In genomic region chr22:41801147-41801819, GRCh38 we compare ENCODE assay signal across 8 cellular contexts. TPM values are rescaled to one million over a fixed set of nuclear protein-coding genes. Genes with fewer than 3 reads are reported as not detected.
DNase-seq lines count a peak whose midpoint lies in the region; ATAC-seq and TF ChIP-seq lines count a peak whose summit lies in the region.

No MANE protein-coding gene starts in this region.

- H3K9me3 ChIP-seq in left lung (no peaks in the 10 kb centered on the region), transverse colon (no peaks in the 10 kb centered on the region)

- H3K4me1 Mint-ChIP-seq in activated T-cell treated with anti-CD3 and anti-CD28 coated beads, Interleukin-2, amount 50 U/mL, for 4 hours (ENCODE audit: low read depth), result peaks cover 38% of the 10 kb centered on the region
- peaks cover 44% of the 10 kb centered on the region for H3K4me1 Mint-ChIP-seq in activated naive CD8-positive, alpha-beta T cell treated with anti-CD3 and anti-CD28 coated beads, Interleukin-2, amount 10 ng/mL, durations not matched to agents 7 days and 5 days

- H3K4me1 ChIP-seq in left lung, result peaks cover 13 to 26% of the 10 kb centered on the region in 2 donors
- H3K4me1 ChIP-seq in transverse colon, result peaks cover 10 to 23% (median 18%) of the 10 kb centered on the region in 4 donors

- DNase-seq in activated T-cell treated with anti-CD3 and anti-CD28 coated beads, Interleukin-2, amount 50 U/mL, for 4 hours, result no peak
- DNase-seq in activated T-cell treated with anti-CD3 and anti-CD28 coated beads, Interleukin-2, amount 50 U/mL, for 48 hours, result no peak
- no peak for DNase-seq in activated naive CD8-positive, alpha-beta T cell treated with anti-CD3 and anti-CD28 coated beads, Interleukin-2, amount 10 ng/mL, durations not matched to agents 7 days and 5 days
- no peak for DNase-seq in left lung
- DNase-seq in transverse colon, result no peak
- DNase-seq in GM13976 (ENCODE audit: low spot score), result no peak
- no peak for DNase-seq in hepatic stellate cell (ENCODE audit: low spot score)
- DNase-seq in NCI-H187 treated with DMSO at 0.1 percent for 48 hours (lab: John Stamatoyannopoulos, UW), result no peak

- H3K27ac ChIP-seq in left lung (peak overlapping the region in 1 of 2 donors; percentile 93), transverse colon (peak overlapping the region; percentile 86 to 91 (median 88))

- no peak for ATAC-seq in activated T-cell treated with anti-CD3 and anti-CD28 coated beads, Interleukin-2, amount 50 U/mL, for 4 hours
- no peak for ATAC-seq in activated naive CD8-positive, alpha-beta T cell treated with anti-CD3 and anti-CD28 coated beads, Interleukin-2, amount 10 ng/mL, durations not matched to agents 7 days and 5 days (ENCODE audit: low read depth)
- ATAC-seq in left lung, result peak; percentile 6

- in situ Hi-C loops in transverse colon (cut with MboI; ENCODE audit: low pct_ligation_motif_present in 1 of 4, low pct_unique_long_range_greater_than_20kb in 1 of 4, low sequenced_read_pairs in 3 of 4) (loop anchor here in 2 of 4 donors (10.0 to 25.0 kb wide), 2 partner anchors 136 to 144 kb away; partner anchors contain the start of genes CENPM (in 2 of the 2) and TNFRSF13C (in 1 of the 2)), GM13976 (cut with MboI; ENCODE audit: low sequenced_read_pairs, unreplicated experiment) (no loop called here)

- intact Hi-C loops in left lung (cut with DNase I) (no loop called here), transverse colon (cut with DNase I; ENCODE audit: low total_unique reads) (loop anchor here (10.0 kb wide), 1 partner anchor 56 kb away; no protein-coding TSS in a partner anchor)

- peak overlapping the region; percentile 97 for H3K27ac Mint-ChIP-seq in activated naive CD8-positive, alpha-beta T cell treated with anti-CD3 and anti-CD28 coated beads, Interleukin-2, amount 10 ng/mL, durations not matched to agents 7 days and 5 days

- peaks cover 3% of the 10 kb centered on the region for H3K36me3 Mint-ChIP-seq in activated T-cell treated with anti-CD3 and anti-CD28 coated beads, Interleukin-2, amount 50 U/mL, for 4 hours (ENCODE audit: insufficient read depth)
- H3K36me3 Mint-ChIP-seq in activated naive CD8-positive, alpha-beta T cell treated with anti-CD3 and anti-CD28 coated beads, Interleukin-2, amount 10 ng/mL, durations not matched to agents 7 days and 5 days, result peaks cover 11% of the 10 kb centered on the region

- POLR2A ChIA-PET in activated naive CD8-positive, alpha-beta T cell treated with anti-CD3 and anti-CD28 coated beads, Interleukin-2, amount 10 ng/mL, durations not matched to agents 7 days and 5 days (lab: Charles Lee), result interaction anchor here (0.7 to 5.7 kb wide), 25 partner anchors 9 to 813 kb away, joined by 3 to 250 read pairs (median 5); partner anchors contain the start of genes CENPM, DESI1, NDUFA6 and POLDIP3

- H3K36me3 ChIP-seq in left lung, result no peaks in the 10 kb centered on the region
- H3K36me3 ChIP-seq in transverse colon, result no peaks in the 10 kb centered on the region

- peak overlapping the region; percentile 96 for H3K4me3 Mint-ChIP-seq in activated T-cell treated with anti-CD3 and anti-CD28 coated beads, Interleukin-2, amount 50 U/mL, for 4 hours
- H3K4me3 Mint-ChIP-seq in activated naive CD8-positive, alpha-beta T cell treated with anti-CD3 and anti-CD28 coated beads, Interleukin-2, amount 10 ng/mL, durations not matched to agents 7 days and 5 days, result peak overlapping the region; percentile 98

- no peaks in the 10 kb centered on the region for H3K27me3 ChIP-seq in left lung
- H3K27me3 ChIP-seq in transverse colon, result no peaks in the 10 kb centered on the region

- TF ChIP-seq CTCF in left lung (IDR thresholded peaks at IDR 0.05), result no peak
- no peak for TF ChIP-seq CTCF in transverse colon (IDR thresholded peaks at IDR 0.05)
- no peak for TF ChIP-seq CTCF in GM13976 (IDR thresholded peaks at IDR 0.05; ENCODE audit: borderline replicate concordance, control extremely low read depth, extremely low read depth, insufficient read depth, missing control alignments)

- 14 to 20% methylated on average over 2 to 4 of the region's 4 CpGs for WGBS in transverse colon (ENCODE audit: low coverage in 1 of 2), 2 donors

- H3K9me3 Mint-ChIP-seq in activated T-cell treated with anti-CD3 and anti-CD28 coated beads, Interleukin-2, amount 50 U/mL, for 4 hours, result no peaks in the 10 kb centered on the region
- no peaks in the 10 kb centered on the region for H3K9me3 Mint-ChIP-seq in activated naive CD8-positive, alpha-beta T cell treated with anti-CD3 and anti-CD28 coated beads, Interleukin-2, amount 10 ng/mL, durations not matched to agents 7 days and 5 days

- no peaks in the 10 kb centered on the region for H3K27me3 Mint-ChIP-seq in activated T-cell treated with anti-CD3 and anti-CD28 coated beads, Interleukin-2, amount 50 U/mL, for 4 hours (ENCODE audit: low read depth)
- H3K27me3 Mint-ChIP-seq in activated naive CD8-positive, alpha-beta T cell treated with anti-CD3 and anti-CD28 coated beads, Interleukin-2, amount 10 ng/mL, durations not matched to agents 7 days and 5 days, result no peaks in the 10 kb centered on the region

- TF ChIP-seq EP300 in transverse colon (IDR thresholded peaks at IDR 0.05; ENCODE audit: low read depth), result no peak

- TF ChIP-seq POLR2A in transverse colon (IDR thresholded peaks at IDR 0.05), result no peak

- peak overlapping the region; percentile 65 to 85 for H3K4me3 ChIP-seq in left lung
- peak overlapping the region; percentile 44 to 91 (median 74) for H3K4me3 ChIP-seq in transverse colon

RNA-seq across cellular contexts. Expression of gene CCDC134, which starts 0.8 kb away (rescaled TPM):
- 10 to 100 TPM; 16.0 to 20.2 (median 18.4) TPM for total RNA-seq in activated T-cell treated with anti-CD3 and anti-CD28 coated beads, Interleukin-2, amount 50 U/mL, for 4 hours
- 10 to 100 TPM; 28.2 to 29.2 TPM for total RNA-seq in activated naive CD8-positive, alpha-beta T cell treated with anti-CD3 and anti-CD28 coated beads, Interleukin-2, amount 10 ng/mL, durations not matched to agents 7 days and 5 days
- total RNA-seq in left lung (10 to 100 TPM in 1 of 2 donors, 1 to 10 TPM in 1; 9.7 to 14.1 TPM), transverse colon (1 to 10 TPM in 2 of 4 donors, not detected in 2; 5.9 to 9.8 TPM)

RNA-seq across cellular contexts. Expression of gene SREBF2, which starts 31.6 kb away (rescaled TPM):
- total RNA-seq in activated T-cell treated with anti-CD3 and anti-CD28 coated beads, Interleukin-2, amount 50 U/mL, for 4 hours, result 100 to 1,000 TPM; 123 to 178 (median 155) TPM
- 100 to 1,000 TPM; 108 to 109 TPM for total RNA-seq in activated naive CD8-positive, alpha-beta T cell treated with anti-CD3 and anti-CD28 coated beads, Interleukin-2, amount 10 ng/mL, durations not matched to agents 7 days and 5 days
- total RNA-seq in left lung (100 to 1,000 TPM; 130 to 162 TPM), transverse colon (100 to 1,000 TPM; 156 to 252 (median 166) TPM)
